1 cellular context compared by ENCODE assay signal in the genomic region with DNA sequence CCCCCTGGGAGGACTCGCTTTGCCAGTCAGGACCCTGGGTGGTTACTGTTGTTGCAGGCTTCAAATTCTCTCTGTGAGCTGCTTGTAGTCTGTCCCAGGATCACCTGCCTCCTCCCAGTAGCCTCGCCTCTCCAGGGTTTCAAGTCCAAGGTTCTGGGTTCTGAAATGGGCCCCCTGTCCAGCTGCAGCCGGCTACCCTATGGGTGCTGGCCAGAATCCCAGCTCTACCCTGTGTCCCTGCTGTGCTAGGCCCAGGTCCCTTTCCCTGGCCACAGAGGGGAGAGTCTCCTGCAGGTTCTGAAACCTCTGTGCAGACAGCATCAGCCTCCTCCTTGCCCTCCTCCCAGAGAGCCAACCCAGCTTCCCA.
TF ChIP-seq lines count a peak whose summit lies in the region.

No MANE protein-coding gene starts in this region.

TF ChIP-seq in HEK293, 187 proteins besides CTCF, POLR2A, EP300 and RAD21 (continued from another document):
- TF ChIP-seq ZNF514 (tag by site-specific recombination; IDR thresholded peaks at IDR 0.05), result no peak
- no peak for TF ChIP-seq ZNF623 (tag by site-specific recombination; IDR thresholded peaks at IDR 0.05)
- no peak for TF ChIP-seq ZNF114 (tag by site-specific recombination; IDR thresholded peaks at IDR 0.05)
- TF ChIP-seq ZNF544 (tag by site-specific recombination; IDR thresholded peaks at IDR 0.05), result no peak
- no peak for TF ChIP-seq ZNF311 (tag by site-specific recombination; IDR thresholded peaks at IDR 0.05; ENCODE audit: borderline replicate concordance)
- no peak for TF ChIP-seq ZNF830 (tag by site-specific recombination; IDR thresholded peaks at IDR 0.05; ENCODE audit: low read depth)
TF ChIP-seq in HEK293: peak in this region for 2.
